9 cellular contexts compared by ENCODE assay signal in the genomic region with DNA sequence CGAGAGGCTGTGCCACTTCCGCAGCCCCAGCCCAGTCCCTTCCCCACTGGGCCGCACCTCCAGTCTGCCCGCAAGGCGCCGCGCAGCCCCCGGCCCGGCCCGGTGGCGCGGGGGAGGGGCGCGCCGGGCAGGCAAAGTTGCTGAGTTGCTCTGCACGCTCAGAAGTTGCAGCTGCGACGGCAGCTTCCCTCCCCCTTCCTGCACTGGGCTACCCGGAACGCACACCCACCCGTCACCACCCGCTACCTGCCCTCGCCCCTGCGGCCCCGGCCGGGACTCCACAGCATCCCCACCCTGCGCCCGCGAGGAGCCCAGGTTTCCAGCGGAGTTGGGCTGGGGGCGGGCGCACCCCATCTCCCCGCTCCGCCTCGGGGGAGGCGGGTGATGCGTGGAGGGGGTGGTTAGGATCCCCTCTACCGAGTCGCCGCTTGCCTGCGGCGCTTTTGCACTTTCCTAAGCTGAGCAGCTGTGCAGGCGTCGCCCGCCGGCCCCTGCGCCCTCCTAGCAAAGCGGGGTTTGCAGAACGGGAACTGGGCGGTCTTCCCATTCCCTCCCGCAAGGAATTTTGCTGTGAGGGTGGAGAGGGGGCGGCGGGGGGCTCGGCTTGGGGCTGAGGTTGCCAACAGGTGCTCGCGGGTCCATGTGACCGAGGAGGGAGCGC. TPM values are rescaled to one million over a fixed set of nuclear protein-coding genes. Genes with fewer than 3 reads are reported as not detected.
A peak's percentile ranks its signal among the peaks of the same experiment; 100 is the strongest.
DNase-seq lines count a peak whose midpoint lies in the region; ATAC-seq and TF ChIP-seq lines count a peak whose summit lies in the region.
"Had no signal": no experiment of that assay in that cellular context is flagged by ENCODE, and none has a peak within 500 bp of the region (broad histone marks: within the 10 kb centered on the region; RNA-seq: fewer than 3 reads in every experiment).

No MANE protein-coding gene starts in this region.

- H3K4me1 Mint-ChIP-seq in activated CD4-positive, alpha-beta T cell treated with anti-CD3 and anti-CD28 coated beads, Interleukin-2, amount 10 ng/mL, durations not matched to agents 7 days and 5 days: peaks cover 5% of the 10 kb centered on the region
- H3K4me1 Mint-ChIP-seq in mesothelial cell of epicardium: peaks cover 21% of the 10 kb centered on the region

- no peaks in the 10 kb centered on the region for H4K20me1 ChIP-seq in MM.1S (ENCODE audit: insufficient read depth, low read length)

- DNase-seq in BE2C: peak; percentile 43
- no peak for DNase-seq in MM.1S
- peak; percentile 26 for DNase-seq in activated CD4-positive, alpha-beta T cell treated with anti-CD3 and anti-CD28 coated beads, Interleukin-2, amount 10 ng/mL, durations not matched to agents 7 days and 5 days
- DNase-seq in effector memory CD4-positive, alpha-beta T cell: peak in 2 of 3 donors; percentile 5 to 30
- peak; percentile 40 to 69 for DNase-seq in mesothelial cell of epicardium (ENCODE audit: low spot score in 2 of 2, unreplicated experiment in 2 of 2)
- peak; percentile 65 for DNase-seq in stomach
- DNase-seq in cortex of kidney (lab: John Stamatoyannopoulos, UW): no peak

- no peaks in the 10 kb centered on the region for H3K36me3 Mint-ChIP-seq in activated CD4-positive, alpha-beta T cell treated with anti-CD3 and anti-CD28 coated beads, Interleukin-2, amount 10 ng/mL, durations not matched to agents 7 days and 5 days (ENCODE audit: low read depth)
- no peaks in the 10 kb centered on the region for H3K36me3 Mint-ChIP-seq in mesothelial cell of epicardium

- no peaks in the 10 kb centered on the region; the same call in 1 of the 2 replicates for H3K4me1 ChIP-seq in BE2C
- H3K4me1 ChIP-seq in MM.1S (ENCODE audit: low read length): no peaks in the 10 kb centered on the region
- H3K4me1 ChIP-seq in effector memory CD4-positive, alpha-beta T cell (ENCODE audit: control insufficient read depth, insufficient read depth, low read length, poor library complexity, severe bottlenecking): peaks cover 10% of the 10 kb centered on the region
- peaks cover 13 to 30% (median 25%) of the 10 kb centered on the region in 4 donors for H3K4me1 ChIP-seq in stomach

- H3K4me2 ChIP-seq in MM.1S (ENCODE audit: low read depth, low read length): peak overlapping the region; percentile 96

- H3K27me3 ChIP-seq in BE2C: peaks cover 20% of the 10 kb centered on the region
- H3K27me3 ChIP-seq in MM.1S (replicated peaks; ENCODE audit: insufficient read depth, low read length): peaks cover 6% of the 10 kb centered on the region; the same call in 1 of the 2 replicates
- H3K27me3 ChIP-seq in effector memory CD4-positive, alpha-beta T cell (replicated peaks; ENCODE audit: control insufficient read depth, insufficient read depth, low read length, poor library complexity, severe bottlenecking): no peaks in the 10 kb centered on the region
- no peaks in the 10 kb centered on the region for H3K27me3 ChIP-seq in stomach

- H3K79me2 ChIP-seq in MM.1S (ENCODE audit: low read length): no peaks in the 10 kb centered on the region

- no peak for TF ChIP-seq POLR2A in stomach (IDR thresholded peaks at IDR 0.05)

- H3K9me3 ChIP-seq in BE2C: no peaks in the 10 kb centered on the region
- H3K9me3 ChIP-seq in MM.1S (replicated peaks; ENCODE audit: insufficient read depth, low read length): no peaks in the 10 kb centered on the region
- H3K9me3 ChIP-seq in effector memory CD4-positive, alpha-beta T cell (ENCODE audit: control insufficient read depth, low read length): no peaks in the 10 kb centered on the region
- H3K9me3 ChIP-seq in stomach: no peaks in the 10 kb centered on the region

- peak overlapping the region; percentile 89 for H2AFZ ChIP-seq in MM.1S (ENCODE audit: low read length)

- POLR2A ChIA-PET in activated CD4-positive, alpha-beta T cell treated with anti-CD3 and anti-CD28 coated beads, Interleukin-2, amount 10 ng/mL, durations not matched to agents 7 days and 5 days (lab: Charles Lee): no interaction called here

- TF ChIP-seq CTCF in BE2C (IDR thresholded peaks at IDR 0.05; ENCODE audit: low read depth, low read length) (no peak), MM.1S (IDR thresholded peaks at IDR 0.05; ENCODE audit: low read length) (no peak), mesothelial cell of epicardium (IDR thresholded peaks at IDR 0.05; ENCODE audit: unreplicated experiment) (no peak), stomach (IDR thresholded peaks at IDR 0.05) (no peak)

- H3K4me3 Mint-ChIP-seq in activated CD4-positive, alpha-beta T cell treated with anti-CD3 and anti-CD28 coated beads, Interleukin-2, amount 10 ng/mL, durations not matched to agents 7 days and 5 days: no peak overlapping the region
- peak overlapping the region; percentile 61 for H3K4me3 Mint-ChIP-seq in mesothelial cell of epicardium

- H3F3A ChIP-seq in MM.1S (ENCODE audit: insufficient read depth, low read length): no peaks in the 10 kb centered on the region

- no peaks in the 10 kb centered on the region for H3K9me2 ChIP-seq in MM.1S (replicated peaks; ENCODE audit: insufficient read depth, low read length)

- CTCF ChIA-PET in activated CD4-positive, alpha-beta T cell treated with anti-CD3 and anti-CD28 coated beads, Interleukin-2, amount 10 ng/mL, durations not matched to agents 7 days and 5 days (lab: Charles Lee): interaction anchor here (0.7 kb wide), 2 partner anchors 284 to 573 kb away, joined by 3 read pairs; no protein-coding TSS in a partner anchor

- H3K27ac Mint-ChIP-seq in activated CD4-positive, alpha-beta T cell treated with anti-CD3 and anti-CD28 coated beads, Interleukin-2, amount 10 ng/mL, durations not matched to agents 7 days and 5 days: no peak overlapping the region
- H3K27ac Mint-ChIP-seq in mesothelial cell of epicardium: no peak overlapping the region

- no peaks in the 10 kb centered on the region for H3K9me3 Mint-ChIP-seq in activated CD4-positive, alpha-beta T cell treated with anti-CD3 and anti-CD28 coated beads, Interleukin-2, amount 10 ng/mL, durations not matched to agents 7 days and 5 days
- H3K9me3 Mint-ChIP-seq in mesothelial cell of epicardium: no peaks in the 10 kb centered on the region

- ATAC-seq in GM19397 (IDR thresholded peaks at IDR 0.05; ENCODE audit: unreplicated experiment): peak; percentile 64
- ATAC-seq: HCT116 had no signal

- TF ChIP-seq EP300 in stomach (IDR thresholded peaks at IDR 0.05): no peak

- no peak overlapping the region for H3K27ac ChIP-seq in MM.1S (ENCODE audit: low read length)
- peak overlapping the region; percentile 42 for H3K27ac ChIP-seq in effector memory CD4-positive, alpha-beta T cell (ENCODE audit: insufficient read depth, low read length, poor library complexity, severe bottlenecking)
- peak overlapping the region; percentile 87 to 99 (median 94) for H3K27ac ChIP-seq in stomach

- H3K36me3 ChIP-seq in BE2C (no peaks in the 10 kb centered on the region), MM.1S (replicated peaks; ENCODE audit: insufficient read depth, low read length) (no peaks in the 10 kb centered on the region), stomach (no peaks in the 10 kb centered on the region)
- H3K36me3 ChIP-seq in effector memory CD4-positive, alpha-beta T cell (ENCODE audit: control insufficient read depth, insufficient read depth, low read length): no peaks in the 10 kb centered on the region

- intact Hi-C loops in stomach (cut with DNase I; ENCODE audit: low total_unique reads): no loop called here

- no peak overlapping the region for H3K9ac ChIP-seq in MM.1S (ENCODE audit: low read length)

- WGBS in stomach, 5 donors: 1% methylated on average over 22 to 58 of the region's 58 CpGs

- peaks cover 50% of the 10 kb centered on the region for H3K27me3 Mint-ChIP-seq in activated CD4-positive, alpha-beta T cell treated with anti-CD3 and anti-CD28 coated beads, Interleukin-2, amount 10 ng/mL, durations not matched to agents 7 days and 5 days
- H3K27me3 Mint-ChIP-seq in mesothelial cell of epicardium (ENCODE audit: low read depth): no peaks in the 10 kb centered on the region

- H3K4me3 ChIP-seq in BE2C (ENCODE audit: low read depth, low read length): peak overlapping the region; percentile 60
- peak overlapping the region; percentile 65 for H3K4me3 ChIP-seq in MM.1S (ENCODE audit: low read length)
- peak overlapping the region; percentile 75 for H3K4me3 ChIP-seq in effector memory CD4-positive, alpha-beta T cell (ENCODE audit: insufficient read depth, low read depth, low read length, poor library complexity, severe bottlenecking)
- peak overlapping the region; percentile 55 to 72 (median 67) for H3K4me3 ChIP-seq in stomach

RNA-seq across cellular contexts. Expression of a gene that starts 55.9 kb away (rescaled TPM):
- polyA plus RNA-seq in BE2C (2012; ENCODE audit: insufficient read depth, insufficient read length, low read depth): 5.1 TPM
- 10 to 100 TPM; 27.2 to 30.1 TPM for total RNA-seq in activated CD4-positive, alpha-beta T cell treated with anti-CD3 and anti-CD28 coated beads, Interleukin-2, amount 10 ng/mL, durations not matched to agents 7 days and 5 days
- total RNA-seq in mesothelial cell of epicardium: 55.4 to 63.0 TPM (median 57.5 TPM) in 3 replicates
- 100 to 1,000 TPM in 1 of 5 donors, 10 to 100 TPM in 4; 39.7 to 125 (median 61.8) TPM for total RNA-seq in stomach
- 1 to 10 TPM; 4.0 to 8.2 (median 5.2) TPM for polyA plus RNA-seq in stomach

Comparison
In these comparisons a context has a peak if more than half of its experiments do, and no peak if none do; other contexts are left out.
1. DNase-seq: peak in BE2C (single experiment), activated CD4-positive, alpha-beta T cell treated with anti-CD3 and anti-CD28 coated beads, Interleukin-2, amount 10 ng/mL, durations not matched to agents 7 days and 5 days (single experiment), effector memory CD4-positive, alpha-beta T cell (2 of 3), mesothelial cell of epicardium (2 of 2) and stomach (single experiment); none in MM.1S (single experiment) and cortex of kidney (single experiment).
2. Peak in every context shown above with its lines, with median percentiles within 50 percentile points of each other: H3K4me3 ChIP-seq.